In the genomic region with DNA sequence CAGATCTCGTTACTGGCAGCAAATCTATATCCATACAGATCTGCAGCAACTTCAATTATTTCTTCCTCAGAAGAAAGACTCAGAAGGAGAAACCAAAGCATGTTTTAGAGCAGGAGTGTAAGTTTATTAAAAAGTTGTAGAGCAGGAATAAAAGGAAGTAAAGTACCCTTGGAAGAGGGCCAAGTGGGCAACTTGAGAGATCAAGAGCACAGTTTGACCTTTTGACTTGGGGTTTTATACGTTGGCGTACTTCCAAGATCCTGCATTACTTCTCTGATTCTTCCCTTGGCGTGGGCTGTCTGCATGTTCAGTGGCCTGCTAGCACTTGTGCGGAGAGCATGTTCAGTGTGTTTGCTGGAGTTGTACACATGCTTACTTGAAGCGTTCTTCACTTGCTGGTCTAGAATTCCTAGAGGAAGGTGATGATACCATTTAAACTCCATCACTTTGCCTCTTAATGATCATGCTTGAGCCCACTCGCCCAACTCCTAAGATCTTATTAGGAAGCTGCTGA, we compare ENCODE assay signal across 16 cellular contexts.
"Had no signal": no experiment of that assay in that cellular context is flagged by ENCODE, and none has a peak within 500 bp of the region (broad histone marks: within the 10 kb centered on the region; RNA-seq: fewer than 3 reads in every experiment).

No MANE protein-coding gene starts in this region.

- H3K27ac Mint-ChIP-seq: activated CD4-positive, alpha-beta memory T cell treated with anti-CD3 and anti-CD28 coated beads for 36 hours; activated CD4-positive, alpha-beta T cell treated with anti-CD3 and anti-CD28 coated beads for 36 hours; activated naive CD8-positive, alpha-beta T cell; activated T-helper 1 cell treated with anti-CD3 and anti-CD28 coated beads, Interleukin-12 subunit alpha, Interleukin-12 subunit beta, Interleukin-2, Interleukin-4 antibody, amounts not matched to agents 30 ng/mL and 10 ng/mL and 1 ng/mL, durations not matched to agents 14 hours and 24 hours and 36 hours; stimulated activated naive B cell treated with anti-CD40 and anti-IgM and Interleukin-4, amounts not matched to agents 10 μg/mL and 1 μg/mL and 100 μg/mL, for 72 hours; WTC11 had no signal

- H3K4me1 Mint-ChIP-seq: activated CD4-positive, alpha-beta T cell treated with anti-CD3 and anti-CD28 coated beads for 36 hours; central memory CD8-positive, alpha-beta T cell; stimulated activated naive B cell treated with anti-CD40 and anti-IgM and Interleukin-4, amounts not matched to agents 10 μg/mL and 1 μg/mL and 100 μg/mL, for 72 hours had no signal

- H3K27me3 Mint-ChIP-seq: activated CD4-positive, alpha-beta memory T cell treated with anti-CD3 and anti-CD28 coated beads for 36 hours; activated CD4-positive, alpha-beta T cell treated with anti-CD3 and anti-CD28 coated beads for 36 hours; activated naive CD8-positive, alpha-beta T cell; central memory CD8-positive, alpha-beta T cell; stimulated activated naive B cell treated with anti-CD40 and anti-IgM and Interleukin-4, amounts not matched to agents 10 μg/mL and 1 μg/mL and 100 μg/mL, for 72 hours had no signal

- H3K4me1 ChIP-seq: body of pancreas, colonic mucosa had no signal

- DNase-seq: activated CD4-positive, alpha-beta memory T cell treated with anti-CD3 and anti-CD28 coated beads for 36 hours; activated CD4-positive, alpha-beta T cell treated with anti-CD3 and anti-CD28 coated beads for 36 hours; activated T-cell treated with anti-CD3 and anti-CD28 coated beads for 4 hours; body of pancreas; colonic mucosa; kidney; mammary epithelial cell; retina; stimulated activated naive B cell treated with anti-CD40 and anti-IgM and Interleukin-4, amounts not matched to agents 10 μg/mL and 1 μg/mL and 100 μg/mL, for 72 hours; T1000 had no signal

- FAIRE-seq: frontal cortex, kidney, urothelium cell line had no signal

- H3K9me3 ChIP-seq: body of pancreas, colonic mucosa had no signal

- H3K27ac ChIP-seq: body of pancreas, colonic mucosa had no signal

- H3K4me3 ChIP-seq: body of pancreas, colonic mucosa had no signal

- H3K36me3 ChIP-seq: colonic mucosa had no signal

- H3K4me3 Mint-ChIP-seq: activated CD4-positive, alpha-beta memory T cell treated with anti-CD3 and anti-CD28 coated beads for 36 hours; activated CD4-positive, alpha-beta T cell treated with anti-CD3 and anti-CD28 coated beads for 36 hours; activated naive CD8-positive, alpha-beta T cell; activated T-helper 1 cell treated with anti-CD3 and anti-CD28 coated beads, Interleukin-12 subunit alpha, Interleukin-12 subunit beta, Interleukin-2, Interleukin-4 antibody, amounts not matched to agents 30 ng/mL and 10 ng/mL and 1 ng/mL, durations not matched to agents 14 hours and 24 hours and 36 hours; central memory CD8-positive, alpha-beta T cell; stimulated activated naive B cell treated with anti-CD40 and anti-IgM and Interleukin-4, amounts not matched to agents 10 μg/mL and 1 μg/mL and 100 μg/mL, for 72 hours; WTC11 had no signal

- H3K36me3 Mint-ChIP-seq: activated CD4-positive, alpha-beta memory T cell treated with anti-CD3 and anti-CD28 coated beads for 36 hours; activated naive CD8-positive, alpha-beta T cell; stimulated activated naive B cell treated with anti-CD40 and anti-IgM and Interleukin-4, amounts not matched to agents 10 μg/mL and 1 μg/mL and 100 μg/mL, for 72 hours; WTC11 had no signal

- H3K27me3 ChIP-seq: body of pancreas, colonic mucosa had no signal
